In genomic region chr10:71728218-71728737, GRCh38 we compare ENCODE assay signal across 8 cellular contexts. TPM values are rescaled to one million over a fixed set of nuclear protein-coding genes. Genes with fewer than 3 reads are reported as not detected.
DNase-seq lines count a peak whose midpoint lies in the region; ATAC-seq and TF ChIP-seq lines count a peak whose summit lies in the region.

No MANE protein-coding gene starts in this region.

- ATAC-seq in GM19463 (IDR thresholded peaks at IDR 0.05; ENCODE audit: unreplicated experiment): peak; percentile 16
- ATAC-seq in HG03571 (IDR thresholded peaks at IDR 0.05; ENCODE audit: unreplicated experiment): peak; percentile 35
- ATAC-seq in foreskin keratinocyte: no peak

- peaks cover 58 to 93% (median 87%) of the 10 kb centered on the region in 10 experiments for H3K4me1 ChIP-seq in BLaER1 treated with 17β-estradiol and CSF1 and Interleukin-3, amounts not matched to agents 10 nM and 100 nM
- peaks cover 15% of the 10 kb centered on the region for H3K4me1 ChIP-seq in rectal smooth muscle tissue (ENCODE audit: control insufficient read depth, insufficient read depth, low read length)
- H3K4me1 ChIP-seq in foreskin keratinocyte: peaks cover 6% of the 10 kb centered on the region

- H3K27me3 ChIP-seq in BLaER1 treated with 17β-estradiol and CSF1 and Interleukin-3, amounts not matched to agents 10 nM and 100 nM: no peaks in the 10 kb centered on the region
- H3K27me3 ChIP-seq in rectal smooth muscle tissue (ENCODE audit: control insufficient read depth, insufficient read depth, low read length) (no peaks in the 10 kb centered on the region), foreskin keratinocyte (peaks cover 7% of the 10 kb centered on the region), MG63 (no peaks in the 10 kb centered on the region)

- TF ChIP-seq CTCF in coronary artery (IDR thresholded peaks at IDR 0.05) (no peak), foreskin keratinocyte (conservative IDR thresholded peaks at IDR 0.05) (no peak)

- no peaks in the 10 kb centered on the region for H4K20me1 ChIP-seq in BLaER1 treated with 17β-estradiol and CSF1 and Interleukin-3, amounts not matched to agents 10 nM and 100 nM

- H3K9ac ChIP-seq in BLaER1 treated with 17β-estradiol and CSF1 and Interleukin-3, amounts not matched to agents 10 nM and 100 nM: peak overlapping the region; percentile 51 to 86 (median 77); a peak in 21 of 22 replicates
- no peak overlapping the region for H3K9ac ChIP-seq in rectal smooth muscle tissue (ENCODE audit: low read length)

- DNase-seq in coronary artery (ENCODE audit: low spot score): no peak
- no peak for DNase-seq in foreskin keratinocyte
- DNase-seq in MG63: no peak
- no peak for DNase-seq in mesenteric fat pad (ENCODE audit: low spot score)

- H3K4me2 ChIP-seq in BLaER1 treated with 17β-estradiol and CSF1 and Interleukin-3, amounts not matched to agents 10 nM and 100 nM: peak overlapping the region; percentile 80 to 95 (median 86)

- H3K9me3 ChIP-seq in BLaER1 treated with 17β-estradiol and CSF1 and Interleukin-3, amounts not matched to agents 10 nM and 100 nM (replicated peaks in 1 of 11): no peaks in the 10 kb centered on the region
- H3K9me3 ChIP-seq in MG63: no peaks in the 10 kb centered on the region

- H3K4me3 ChIP-seq in BLaER1 treated with 17β-estradiol and CSF1 and Interleukin-3, amounts not matched to agents 10 nM and 100 nM: peak overlapping the region in 2 of 10 experiments; percentile 11 to 33; a peak in 2 of 20 replicates
- H3K4me3 ChIP-seq in coronary artery (peak overlapping the region; percentile 43), rectal smooth muscle tissue (ENCODE audit: low read length) (no peak overlapping the region), MG63 (no peak overlapping the region)

- no peaks in the 10 kb centered on the region for H3K36me3 ChIP-seq in BLaER1 treated with 17β-estradiol and CSF1 and Interleukin-3, amounts not matched to agents 10 nM and 100 nM
- no peaks in the 10 kb centered on the region for H3K36me3 ChIP-seq in rectal smooth muscle tissue (ENCODE audit: control insufficient read depth, insufficient read depth, low read length)
- H3K36me3 ChIP-seq in MG63: no peaks in the 10 kb centered on the region

- peak overlapping the region; percentile 20 to 97 (median 89) for H3K27ac ChIP-seq in BLaER1 treated with 17β-estradiol and CSF1 and Interleukin-3, amounts not matched to agents 10 nM and 100 nM
- H3K27ac ChIP-seq in coronary artery (peak overlapping the region; percentile 38 to 77), rectal smooth muscle tissue (ENCODE audit: low read depth, low read length) (peak overlapping the region; percentile 86), foreskin keratinocyte (no peak overlapping the region)

RNA-seq across cellular contexts. Expression of gene C10orf105, which starts 8.7 kb away (rescaled TPM):
- total RNA-seq in foreskin keratinocyte: not detected in 2 replicates
- polyA plus RNA-seq in foreskin keratinocyte: not detected in 2 replicates
- not detected in 2 replicates for total RNA-seq in MG63 (2014; rRNA removed; shearing (Covaris generic); ENCODE audit: low replicate concordance)
- total RNA-seq in mesenteric fat pad: 0.22 TPM

RNA-seq across cellular contexts. Expression of gene VSIR, which starts 45.0 kb away (rescaled TPM):
- total RNA-seq in foreskin keratinocyte (4.0 and 5.2 TPM in 2 replicates), mesenteric fat pad (128 TPM)
- 5.2 and 6.1 TPM in 2 replicates for polyA plus RNA-seq in foreskin keratinocyte
- total RNA-seq in MG63 (2014; rRNA removed; shearing (Covaris generic); ENCODE audit: low replicate concordance): 36.0 and 87.8 TPM in 2 replicates
